In genomic region chr19:17379221-17379631, GRCh38 we compare ENCODE assay signal across 3 cellular contexts.
A peak's percentile ranks its signal among the peaks of the same experiment; 100 is the strongest.
TF ChIP-seq lines count a peak whose summit lies in the region.

No MANE protein-coding gene starts in this region.

TF ChIP-seq in GM23338, 12 proteins besides CTCF, POLR2A, EP300 and RAD21 (continues in another document):
- TF ChIP-seq EZH2phosphoT487 (IDR thresholded peaks at IDR 0.05; ENCODE audit: unreplicated experiment) (no peak), ZNF331 (CRISPR knock-in tag; IDR thresholded peaks at IDR 0.05; ENCODE audit: low read depth) (no peak), EZH2 (IDR thresholded peaks at IDR 0.05; ENCODE audit: low read depth, unreplicated experiment) (no peak), ETS1 (IDR thresholded peaks at IDR 0.05) (no peak), NANOG (IDR thresholded peaks at IDR 0.05; ENCODE audit: borderline replicate concordance) (no peak), JUNB (IDR thresholded peaks at IDR 0.05; ENCODE audit: unreplicated experiment) (no peak), STAT1 (IDR thresholded peaks at IDR 0.05; ENCODE audit: unreplicated experiment) (no peak), REST (IDR thresholded peaks at IDR 0.05; ENCODE audit: unreplicated experiment) (no peak), CREB1 (CRISPR knock-in tag; IDR thresholded peaks at IDR 0.05; ENCODE audit: low read depth) (no peak), POLR2AphosphoS5 (IDR thresholded peaks at IDR 0.05; ENCODE audit: low read depth) (no peak), ZNF114 (CRISPR knock-in tag; IDR thresholded peaks at IDR 0.05) (no peak)

TF ChIP-seq in WTC11, 78 proteins besides CTCF, POLR2A, EP300 and RAD21:
- TF ChIP-seq STAT6 (CRISPR knock-in tag; conservative IDR thresholded peaks at IDR 0.05; ENCODE audit: low read depth) (no peak), RELA (CRISPR knock-in tag; IDR thresholded peaks at IDR 0.05; ENCODE audit: borderline replicate concordance) (no peak), PRDM15 (CRISPR knock-in tag; IDR thresholded peaks at IDR 0.05) (no peak), ZNF232 (CRISPR knock-in tag; IDR thresholded peaks at IDR 0.05) (no peak), MYBL2 (CRISPR knock-in tag; IDR thresholded peaks at IDR 0.05) (no peak), NR2C2 (CRISPR knock-in tag; IDR thresholded peaks at IDR 0.05) (peak; percentile 57; the same call in 1 of the 2 replicates), HMGA2 (CRISPR knock-in tag; IDR thresholded peaks at IDR 0.05) (no peak), ZNF138 (CRISPR knock-in tag; conservative IDR thresholded peaks at IDR 0.05) (no peak)
TF ChIP-seq in WTC11: peak in this region for 1.

TF ChIP-seq in HepG2, 621 proteins besides CTCF, POLR2A, EP300 and RAD21:
- peak; percentile 48; the same call in 1 of the 2 replicates for TF ChIP-seq ZNF687 (CRISPR knock-in tag; IDR thresholded peaks at IDR 0.05)
- peak; percentile 38; the same call in 1 of the 2 replicates for TF ChIP-seq ZNF280B (CRISPR knock-in tag; IDR thresholded peaks at IDR 0.05; ENCODE audit: borderline replicate concordance)
- TF ChIP-seq RFX3 (CRISPR knock-in tag; IDR thresholded peaks at IDR 0.05): no peak
- no peak for TF ChIP-seq YEATS4 (CRISPR knock-in tag; IDR thresholded peaks at IDR 0.05; ENCODE audit: borderline replicate concordance)
- no peak for TF ChIP-seq PITX1 (CRISPR knock-in tag; IDR thresholded peaks at IDR 0.05)
- 0 out of 2 replicates have a peak, but pooled peaks have one; percentile 25 for TF ChIP-seq PAXIP1 (CRISPR knock-in tag; conservative IDR thresholded peaks at IDR 0.05)
- 0 out of 2 replicates have a peak, but pooled peaks have one; percentile 14 for TF ChIP-seq THAP11 (CRISPR knock-in tag; IDR thresholded peaks at IDR 0.05)
- no peak for TF ChIP-seq SCMH1 (CRISPR knock-in tag; IDR thresholded peaks at IDR 0.05; ENCODE audit: borderline replicate concordance)
- TF ChIP-seq NR2F1 (CRISPR knock-in tag; IDR thresholded peaks at IDR 0.05): peak in 1 of 2 experiments; percentile 60; a peak in 2 of 4 replicates
- TF ChIP-seq ZBTB7B (CRISPR knock-in tag; IDR thresholded peaks at IDR 0.05): 0 out of 2 replicates have a peak, but pooled peaks have one; percentile 29
- no peak for TF ChIP-seq HOXD1 (CRISPR knock-in tag; IDR thresholded peaks at IDR 0.05)
- TF ChIP-seq NR3C1 (CRISPR knock-in tag; IDR thresholded peaks at IDR 0.05): no peak
- TF ChIP-seq GABPA (IDR thresholded peaks at IDR 0.05; ENCODE audit: low read depth, low read length): peak; percentile 27; the same call in 1 of the 2 replicates
- TF ChIP-seq GABPA (CRISPR knock-in tag; IDR thresholded peaks at IDR 0.05; ENCODE audit: low read depth): peak; percentile 65
- TF ChIP-seq ZNF547 (CRISPR knock-in tag; IDR thresholded peaks at IDR 0.05): no peak
- 0 out of 2 replicates have a peak, but pooled peaks have one; percentile 31 for TF ChIP-seq EED (CRISPR knock-in tag; IDR thresholded peaks at IDR 0.05)
- TF ChIP-seq ZNF205 (CRISPR knock-in tag; IDR thresholded peaks at IDR 0.05): no peak
- no peak for TF ChIP-seq ZNF496 (CRISPR knock-in tag; IDR thresholded peaks at IDR 0.05; ENCODE audit: insufficient replicate concordance)
- TF ChIP-seq JDP2 (CRISPR knock-in tag; IDR thresholded peaks at IDR 0.05; ENCODE audit: borderline replicate concordance): no peak
- TF ChIP-seq ZNF263 (CRISPR knock-in tag; IDR thresholded peaks at IDR 0.05): 0 out of 2 replicates have a peak, but pooled peaks have one; percentile 53
- TF ChIP-seq ZNF431 (CRISPR knock-in tag; IDR thresholded peaks at IDR 0.05; ENCODE audit: borderline replicate concordance, low read depth): no peak
- TF ChIP-seq SYNCRIP (IDR thresholded peaks at IDR 0.05; ENCODE audit: insufficient read depth, low read depth, low read length): no peak
- TF ChIP-seq KLF12 (CRISPR knock-in tag; IDR thresholded peaks at IDR 0.05; ENCODE audit: borderline replicate concordance): no peak
- TF ChIP-seq FOXP4 (CRISPR knock-in tag; IDR thresholded peaks at IDR 0.05): no peak
- TF ChIP-seq DPF2 (CRISPR knock-in tag; IDR thresholded peaks at IDR 0.05; ENCODE audit: borderline replicate concordance, low read depth): 0 out of 2 replicates have a peak, but pooled peaks have one; percentile 16
- no peak for TF ChIP-seq IRF1 (CRISPR knock-in tag; IDR thresholded peaks at IDR 0.05; ENCODE audit: low read depth)
- TF ChIP-seq HNF4A (CRISPR knock-in tag; IDR thresholded peaks at IDR 0.05): peak; percentile 34
- no peak for TF ChIP-seq TP53 (CRISPR knock-in tag; conservative IDR thresholded peaks at IDR 0.05)
- peak; percentile 81 for TF ChIP-seq NR2F6 (IDR thresholded peaks at IDR 0.05)
- TF ChIP-seq NR2F6 (CRISPR knock-in tag; IDR thresholded peaks at IDR 0.05): peak; percentile 72
- no peak for TF ChIP-seq TBP (CRISPR knock-in tag; IDR thresholded peaks at IDR 0.05)
- TF ChIP-seq ZFP36L2 (CRISPR knock-in tag; IDR thresholded peaks at IDR 0.05): no peak
- TF ChIP-seq MBD4 (IDR thresholded peaks at IDR 0.05; ENCODE audit: borderline replicate concordance, low read length): no peak
- TF ChIP-seq HNF4G (IDR thresholded peaks at IDR 0.05; ENCODE audit: borderline replicate concordance, low read depth, low read length): peak; percentile 57
- TF ChIP-seq HNF4G (CRISPR knock-in tag; IDR thresholded peaks at IDR 0.05; ENCODE audit: borderline replicate concordance, low read depth): no peak
- peak; percentile 91 for TF ChIP-seq NR2C2 (CRISPR knock-in tag; IDR thresholded peaks at IDR 0.05; ENCODE audit: borderline replicate concordance)
- TF ChIP-seq GABPB1 (CRISPR knock-in tag; IDR thresholded peaks at IDR 0.05): peak; percentile 48
- TF ChIP-seq ZBTB7A (CRISPR knock-in tag; IDR thresholded peaks at IDR 0.05): peak; percentile 74; the same call in 1 of the 2 replicates
- no peak for TF ChIP-seq ZNF335 (CRISPR knock-in tag; IDR thresholded peaks at IDR 0.05)
- TF ChIP-seq ZNF558 (CRISPR knock-in tag; IDR thresholded peaks at IDR 0.05; ENCODE audit: borderline replicate concordance): no peak
- TF ChIP-seq IKZF4 (CRISPR knock-in tag; IDR thresholded peaks at IDR 0.05; ENCODE audit: borderline replicate concordance, low read depth, not compliant biosample characterization): no peak
- TF ChIP-seq LRRFIP1 (CRISPR knock-in tag; conservative IDR thresholded peaks at IDR 0.05): no peak
- TF ChIP-seq ATF2 (CRISPR knock-in tag; IDR thresholded peaks at IDR 0.05): no peak
- TF ChIP-seq ZNF292 (CRISPR knock-in tag; IDR thresholded peaks at IDR 0.05; ENCODE audit: borderline replicate concordance, low read depth): no peak
- TF ChIP-seq NPAS2 (CRISPR knock-in tag; IDR thresholded peaks at IDR 0.05; ENCODE audit: borderline replicate concordance): no peak
